1 cellular context compared by ENCODE assay signal in the genomic region with DNA sequence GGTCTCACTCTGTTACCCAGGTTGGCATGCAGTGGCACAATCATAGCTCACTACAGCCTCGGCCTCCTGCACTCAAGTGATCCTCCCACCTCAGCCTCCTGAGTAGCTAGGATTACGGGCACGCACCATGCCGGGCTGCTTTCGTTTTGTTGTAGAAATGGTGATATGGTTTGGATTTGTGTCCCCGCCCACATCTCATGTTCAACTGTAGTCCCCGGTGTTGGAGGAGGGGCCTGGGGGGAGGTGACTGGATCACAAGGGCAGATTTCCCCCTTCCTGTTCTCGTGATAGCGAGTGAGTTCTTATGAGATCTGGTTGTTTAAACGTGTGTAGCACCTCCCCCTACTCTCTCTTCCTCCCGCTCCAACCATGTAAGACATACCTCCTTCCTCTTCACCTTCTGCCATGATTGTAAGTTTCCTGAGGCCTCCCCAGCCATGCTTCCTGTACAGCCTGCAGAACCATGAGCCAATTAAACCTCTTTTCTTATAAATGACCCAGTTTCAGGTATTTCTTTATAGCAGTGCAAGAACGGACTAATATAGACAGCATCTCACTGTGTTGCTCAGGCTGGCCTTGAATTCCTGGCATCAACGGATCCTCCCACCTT.
TF ChIP-seq lines count a peak whose summit lies in the region.

No MANE protein-coding gene starts in this region.

TF ChIP-seq in K562, 482 proteins besides CTCF, POLR2A, EP300 and RAD21 (continued from another document and continues in another):
- TF ChIP-seq, protein P1, sequence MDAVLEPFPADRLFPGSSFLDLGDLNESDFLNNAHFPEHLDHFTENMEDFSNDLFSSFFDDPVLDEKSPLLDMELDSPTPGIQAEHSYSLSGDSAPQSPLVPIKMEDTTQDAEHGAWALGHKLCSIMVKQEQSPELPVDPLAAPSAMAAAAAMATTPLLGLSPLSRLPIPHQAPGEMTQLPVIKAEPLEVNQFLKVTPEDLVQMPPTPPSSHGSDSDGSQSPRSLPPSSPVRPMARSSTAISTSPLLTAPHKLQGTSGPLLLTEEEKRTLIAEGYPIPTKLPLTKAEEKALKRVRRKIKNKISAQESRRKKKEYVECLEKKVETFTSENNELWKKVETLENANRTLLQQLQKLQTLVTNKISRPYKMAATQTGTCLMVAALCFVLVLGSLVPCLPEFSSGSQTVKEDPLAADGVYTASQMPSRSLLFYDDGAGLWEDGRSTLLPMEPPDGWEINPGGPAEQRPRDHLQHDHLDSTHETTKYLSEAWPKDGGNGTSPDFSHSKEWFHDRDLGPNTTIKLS (IDR thresholded peaks at IDR 0.05; ENCODE audit: borderline replicate concordance, low read depth), result peak; percentile 74; the same call in 1 of the 2 replicates
- TF ChIP-seq RNF2 (IDR thresholded peaks at IDR 0.05) (peak; percentile 25; the same call in 1 of the 2 replicates), FOXP1 (CRISPR knock-in tag; IDR thresholded peaks at IDR 0.05) (peak; percentile 44; the same call in 1 of the 2 replicates), ZNF589 (CRISPR knock-in tag; IDR thresholded peaks at IDR 0.05; ENCODE audit: low read depth) (0 out of 2 replicates have a peak, but pooled peaks have one; percentile 31), SRF (CRISPR knock-in tag; IDR thresholded peaks at IDR 0.05) (peak in 1 of 2 experiments; percentile 53; a peak in 2 of 4 replicates), TEAD2 (tag; IDR thresholded peaks at IDR 0.05) (no peak), SAFB (IDR thresholded peaks at IDR 0.05; ENCODE audit: borderline replicate concordance, low read depth, low read length) (no peak), TBP (optimal IDR thresholded peaks at IDR 0.05; ENCODE audit: low read depth, low read length) (peak; percentile 48), U2AF1 (optimal IDR thresholded peaks at IDR 0.05; ENCODE audit: low read depth, low read length) (no peak), ZNF778 (CRISPR knock-in tag; IDR thresholded peaks at IDR 0.05) (no peak), ARID1B (IDR thresholded peaks at IDR 0.05) (0 out of 2 replicates have a peak, but pooled peaks have one; percentile 3), CREB1 (IDR thresholded peaks at IDR 0.05) (no peak), CREB1 (CRISPR knock-in tag; IDR thresholded peaks at IDR 0.05) (no peak), ZNF174 (CRISPR knock-in tag; IDR thresholded peaks at IDR 0.05) (no peak), ARNT (IDR thresholded peaks at IDR 0.05) (no peak), SRSF1 (IDR thresholded peaks at IDR 0.05; ENCODE audit: low read depth, low read length) (no peak), RBM15 (IDR thresholded peaks at IDR 0.05; ENCODE audit: insufficient read depth, low read length) (no peak), ZBED1 (IDR thresholded peaks at IDR 0.05) (no peak), MTF1 (CRISPR knock-in tag; IDR thresholded peaks at IDR 0.05; ENCODE audit: borderline replicate concordance) (no peak), NFRKB (IDR thresholded peaks at IDR 0.05; ENCODE audit: low read depth) (peak; percentile 75; the same call in 1 of the 2 replicates), POLR2AphosphoS5 (IDR thresholded peaks at IDR 0.05; ENCODE audit: control insufficient read depth, insufficient read depth, low read depth, low read length) (peak; percentile 12; the same call in 1 of the 2 replicates), TAF7 (tag; IDR thresholded peaks at IDR 0.05) (no peak), SOX6 (IDR thresholded peaks at IDR 0.05) (peak; percentile 36; the same call in 1 of the 2 replicates), CEBPB (tag; IDR thresholded peaks at IDR 0.05) (no peak), MTA2 (IDR thresholded peaks at IDR 0.05; ENCODE audit: low read depth) (no peak), BRD9 (IDR thresholded peaks at IDR 0.05; ENCODE audit: low read depth, partially characterized antibody) (no peak), SREBF1 (IDR thresholded peaks at IDR 0.05; ENCODE audit: borderline replicate concordance, low read depth, low read length) (no peak)
- TF ChIP-seq, protein P2, sequence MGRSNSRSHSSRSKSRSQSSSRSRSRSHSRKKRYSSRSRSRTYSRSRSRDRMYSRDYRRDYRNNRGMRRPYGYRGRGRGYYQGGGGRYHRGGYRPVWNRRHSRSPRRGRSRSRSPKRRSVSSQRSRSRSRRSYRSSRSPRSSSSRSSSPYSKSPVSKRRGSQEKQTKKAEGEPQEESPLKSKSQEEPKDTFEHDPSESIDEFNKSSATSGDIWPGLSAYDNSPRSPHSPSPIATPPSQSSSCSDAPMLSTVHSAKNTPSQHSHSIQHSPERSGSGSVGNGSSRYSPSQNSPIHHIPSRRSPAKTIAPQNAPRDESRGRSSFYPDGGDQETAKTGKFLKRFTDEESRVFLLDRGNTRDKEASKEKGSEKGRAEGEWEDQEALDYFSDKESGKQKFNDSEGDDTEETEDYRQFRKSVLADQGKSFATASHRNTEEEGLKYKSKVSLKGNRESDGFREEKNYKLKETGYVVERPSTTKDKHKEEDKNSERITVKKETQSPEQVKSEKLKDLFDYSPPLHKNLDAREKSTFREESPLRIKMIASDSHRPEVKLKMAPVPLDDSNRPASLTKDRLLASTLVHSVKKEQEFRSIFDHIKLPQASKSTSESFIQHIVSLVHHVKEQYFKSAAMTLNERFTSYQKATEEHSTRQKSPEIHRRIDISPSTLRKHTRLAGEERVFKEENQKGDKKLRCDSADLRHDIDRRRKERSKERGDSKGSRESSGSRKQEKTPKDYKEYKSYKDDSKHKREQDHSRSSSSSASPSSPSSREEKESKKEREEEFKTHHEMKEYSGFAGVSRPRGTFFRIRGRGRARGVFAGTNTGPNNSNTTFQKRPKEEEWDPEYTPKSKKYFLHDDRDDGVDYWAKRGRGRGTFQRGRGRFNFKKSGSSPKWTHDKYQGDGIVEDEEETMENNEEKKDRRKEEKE (IDR thresholded peaks at IDR 0.05; ENCODE audit: borderline replicate concordance in 1 of 2, control insufficient read depth in 1 of 2, low read depth in 2 of 2, low read length in 1 of 2), result no peak
- TF ChIP-seq, protein P3, sequence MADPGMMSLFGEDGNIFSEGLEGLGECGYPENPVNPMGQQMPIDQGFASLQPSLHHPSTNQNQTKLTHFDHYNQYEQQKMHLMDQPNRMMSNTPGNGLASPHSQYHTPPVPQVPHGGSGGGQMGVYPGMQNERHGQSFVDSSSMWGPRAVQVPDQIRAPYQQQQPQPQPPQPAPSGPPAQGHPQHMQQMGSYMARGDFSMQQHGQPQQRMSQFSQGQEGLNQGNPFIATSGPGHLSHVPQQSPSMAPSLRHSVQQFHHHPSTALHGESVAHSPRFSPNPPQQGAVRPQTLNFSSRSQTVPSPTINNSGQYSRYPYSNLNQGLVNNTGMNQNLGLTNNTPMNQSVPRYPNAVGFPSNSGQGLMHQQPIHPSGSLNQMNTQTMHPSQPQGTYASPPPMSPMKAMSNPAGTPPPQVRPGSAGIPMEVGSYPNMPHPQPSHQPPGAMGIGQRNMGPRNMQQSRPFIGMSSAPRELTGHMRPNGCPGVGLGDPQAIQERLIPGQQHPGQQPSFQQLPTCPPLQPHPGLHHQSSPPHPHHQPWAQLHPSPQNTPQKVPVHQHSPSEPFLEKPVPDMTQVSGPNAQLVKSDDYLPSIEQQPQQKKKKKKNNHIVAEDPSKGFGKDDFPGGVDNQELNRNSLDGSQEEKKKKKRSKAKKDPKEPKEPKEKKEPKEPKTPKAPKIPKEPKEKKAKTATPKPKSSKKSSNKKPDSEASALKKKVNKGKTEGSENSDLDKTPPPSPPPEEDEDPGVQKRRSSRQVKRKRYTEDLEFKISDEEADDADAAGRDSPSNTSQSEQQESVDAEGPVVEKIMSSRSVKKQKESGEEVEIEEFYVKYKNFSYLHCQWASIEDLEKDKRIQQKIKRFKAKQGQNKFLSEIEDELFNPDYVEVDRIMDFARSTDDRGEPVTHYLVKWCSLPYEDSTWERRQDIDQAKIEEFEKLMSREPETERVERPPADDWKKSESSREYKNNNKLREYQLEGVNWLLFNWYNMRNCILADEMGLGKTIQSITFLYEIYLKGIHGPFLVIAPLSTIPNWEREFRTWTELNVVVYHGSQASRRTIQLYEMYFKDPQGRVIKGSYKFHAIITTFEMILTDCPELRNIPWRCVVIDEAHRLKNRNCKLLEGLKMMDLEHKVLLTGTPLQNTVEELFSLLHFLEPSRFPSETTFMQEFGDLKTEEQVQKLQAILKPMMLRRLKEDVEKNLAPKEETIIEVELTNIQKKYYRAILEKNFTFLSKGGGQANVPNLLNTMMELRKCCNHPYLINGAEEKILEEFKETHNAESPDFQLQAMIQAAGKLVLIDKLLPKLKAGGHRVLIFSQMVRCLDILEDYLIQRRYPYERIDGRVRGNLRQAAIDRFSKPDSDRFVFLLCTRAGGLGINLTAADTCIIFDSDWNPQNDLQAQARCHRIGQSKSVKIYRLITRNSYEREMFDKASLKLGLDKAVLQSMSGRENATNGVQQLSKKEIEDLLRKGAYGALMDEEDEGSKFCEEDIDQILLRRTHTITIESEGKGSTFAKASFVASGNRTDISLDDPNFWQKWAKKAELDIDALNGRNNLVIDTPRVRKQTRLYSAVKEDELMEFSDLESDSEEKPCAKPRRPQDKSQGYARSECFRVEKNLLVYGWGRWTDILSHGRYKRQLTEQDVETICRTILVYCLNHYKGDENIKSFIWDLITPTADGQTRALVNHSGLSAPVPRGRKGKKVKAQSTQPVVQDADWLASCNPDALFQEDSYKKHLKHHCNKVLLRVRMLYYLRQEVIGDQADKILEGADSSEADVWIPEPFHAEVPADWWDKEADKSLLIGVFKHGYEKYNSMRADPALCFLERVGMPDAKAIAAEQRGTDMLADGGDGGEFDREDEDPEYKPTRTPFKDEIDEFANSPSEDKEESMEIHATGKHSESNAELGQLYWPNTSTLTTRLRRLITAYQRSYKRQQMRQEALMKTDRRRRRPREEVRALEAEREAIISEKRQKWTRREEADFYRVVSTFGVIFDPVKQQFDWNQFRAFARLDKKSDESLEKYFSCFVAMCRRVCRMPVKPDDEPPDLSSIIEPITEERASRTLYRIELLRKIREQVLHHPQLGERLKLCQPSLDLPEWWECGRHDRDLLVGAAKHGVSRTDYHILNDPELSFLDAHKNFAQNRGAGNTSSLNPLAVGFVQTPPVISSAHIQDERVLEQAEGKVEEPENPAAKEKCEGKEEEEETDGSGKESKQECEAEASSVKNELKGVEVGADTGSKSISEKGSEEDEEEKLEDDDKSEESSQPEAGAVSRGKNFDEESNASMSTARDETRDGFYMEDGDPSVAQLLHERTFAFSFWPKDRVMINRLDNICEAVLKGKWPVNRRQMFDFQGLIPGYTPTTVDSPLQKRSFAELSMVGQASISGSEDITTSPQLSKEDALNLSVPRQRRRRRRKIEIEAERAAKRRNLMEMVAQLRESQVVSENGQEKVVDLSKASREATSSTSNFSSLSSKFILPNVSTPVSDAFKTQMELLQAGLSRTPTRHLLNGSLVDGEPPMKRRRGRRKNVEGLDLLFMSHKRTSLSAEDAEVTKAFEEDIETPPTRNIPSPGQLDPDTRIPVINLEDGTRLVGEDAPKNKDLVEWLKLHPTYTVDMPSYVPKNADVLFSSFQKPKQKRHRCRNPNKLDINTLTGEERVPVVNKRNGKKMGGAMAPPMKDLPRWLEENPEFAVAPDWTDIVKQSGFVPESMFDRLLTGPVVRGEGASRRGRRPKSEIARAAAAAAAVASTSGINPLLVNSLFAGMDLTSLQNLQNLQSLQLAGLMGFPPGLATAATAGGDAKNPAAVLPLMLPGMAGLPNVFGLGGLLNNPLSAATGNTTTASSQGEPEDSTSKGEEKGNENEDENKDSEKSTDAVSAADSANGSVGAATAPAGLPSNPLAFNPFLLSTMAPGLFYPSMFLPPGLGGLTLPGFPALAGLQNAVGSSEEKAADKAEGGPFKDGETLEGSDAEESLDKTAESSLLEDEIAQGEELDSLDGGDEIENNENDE (IDR thresholded peaks at IDR 0.05; ENCODE audit: low read depth, low read length), result no peak
- TF ChIP-seq, protein P4, sequence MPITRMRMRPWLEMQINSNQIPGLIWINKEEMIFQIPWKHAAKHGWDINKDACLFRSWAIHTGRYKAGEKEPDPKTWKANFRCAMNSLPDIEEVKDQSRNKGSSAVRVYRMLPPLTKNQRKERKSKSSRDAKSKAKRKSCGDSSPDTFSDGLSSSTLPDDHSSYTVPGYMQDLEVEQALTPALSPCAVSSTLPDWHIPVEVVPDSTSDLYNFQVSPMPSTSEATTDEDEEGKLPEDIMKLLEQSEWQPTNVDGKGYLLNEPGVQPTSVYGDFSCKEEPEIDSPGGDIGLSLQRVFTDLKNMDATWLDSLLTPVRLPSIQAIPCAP (CRISPR knock-in tag; IDR thresholded peaks at IDR 0.05; ENCODE audit: borderline replicate concordance), result no peak
- TF ChIP-seq, protein P5, sequence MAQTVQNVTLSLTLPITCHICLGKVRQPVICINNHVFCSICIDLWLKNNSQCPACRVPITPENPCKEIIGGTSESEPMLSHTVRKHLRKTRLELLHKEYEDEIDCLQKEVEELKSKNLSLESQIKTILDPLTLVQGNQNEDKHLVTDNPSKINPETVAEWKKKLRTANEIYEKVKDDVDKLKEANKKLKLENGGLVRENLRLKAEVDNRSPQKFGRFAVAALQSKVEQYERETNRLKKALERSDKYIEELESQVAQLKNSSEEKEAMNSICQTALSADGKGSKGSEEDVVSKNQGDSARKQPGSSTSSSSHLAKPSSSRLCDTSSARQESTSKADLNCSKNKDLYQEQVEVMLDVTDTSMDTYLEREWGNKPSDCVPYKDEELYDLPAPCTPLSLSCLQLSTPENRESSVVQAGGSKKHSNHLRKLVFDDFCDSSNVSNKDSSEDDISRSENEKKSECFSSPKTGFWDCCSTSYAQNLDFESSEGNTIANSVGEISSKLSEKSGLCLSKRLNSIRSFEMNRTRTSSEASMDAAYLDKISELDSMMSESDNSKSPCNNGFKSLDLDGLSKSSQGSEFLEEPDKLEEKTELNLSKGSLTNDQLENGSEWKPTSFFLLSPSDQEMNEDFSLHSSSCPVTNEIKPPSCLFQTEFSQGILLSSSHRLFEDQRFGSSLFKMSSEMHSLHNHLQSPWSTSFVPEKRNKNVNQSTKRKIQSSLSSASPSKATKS (CRISPR knock-in tag; IDR thresholded peaks at IDR 0.05), result no peak
- TF ChIP-seq, protein P6, sequence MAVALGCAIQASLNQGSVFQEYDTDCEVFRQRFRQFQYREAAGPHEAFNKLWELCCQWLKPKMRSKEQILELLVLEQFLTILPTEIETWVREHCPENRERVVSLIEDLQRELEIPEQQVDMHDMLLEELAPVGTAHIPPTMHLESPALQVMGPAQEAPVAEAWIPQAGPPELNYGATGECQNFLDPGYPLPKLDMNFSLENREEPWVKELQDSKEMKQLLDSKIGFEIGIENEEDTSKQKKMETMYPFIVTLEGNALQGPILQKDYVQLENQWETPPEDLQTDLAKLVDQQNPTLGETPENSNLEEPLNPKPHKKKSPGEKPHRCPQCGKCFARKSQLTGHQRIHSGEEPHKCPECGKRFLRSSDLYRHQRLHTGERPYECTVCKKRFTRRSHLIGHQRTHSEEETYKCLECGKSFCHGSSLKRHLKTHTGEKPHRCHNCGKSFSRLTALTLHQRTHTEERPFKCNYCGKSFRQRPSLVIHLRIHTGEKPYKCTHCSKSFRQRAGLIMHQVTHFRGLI (CRISPR knock-in tag; IDR thresholded peaks at IDR 0.05), result no peak
